Comparison of ENCODE assay signal across 8 cellular contexts in genomic region chr15:69462493-69463181, GRCh38. TPM values are rescaled to one million over a fixed set of nuclear protein-coding genes. Genes with fewer than 3 reads are reported as not detected.
DNase-seq lines count a peak whose midpoint lies in the region; ATAC-seq lines count a peak whose summit lies in the region.

No MANE protein-coding gene starts in this region.

- H3K27me3 Mint-ChIP-seq in activated CD4-positive, alpha-beta T cell treated with anti-CD3 and anti-CD28 coated beads, Interleukin-2, amount 10 ng/mL, durations not matched to agents 7 days and 5 days, result peaks cover 11% of the 10 kb centered on the region

- no peaks in the 10 kb centered on the region for H3K9me3 Mint-ChIP-seq in activated CD4-positive, alpha-beta T cell treated with anti-CD3 and anti-CD28 coated beads, Interleukin-2, amount 10 ng/mL, durations not matched to agents 7 days and 5 days

- CTCF ChIA-PET in activated CD4-positive, alpha-beta T cell treated with anti-CD3 and anti-CD28 coated beads, Interleukin-2, amount 10 ng/mL, durations not matched to agents 7 days and 5 days (lab: Charles Lee), result interaction anchor here (0.6 to 2.2 kb wide), 31 partner anchors 9 to 1704 kb away, joined by 3 to 48 read pairs (median 4); partner anchors contain the start of genes KIF23, RPLP1 and TLE3

- peaks cover 3% of the 10 kb centered on the region for H3K36me3 Mint-ChIP-seq in activated CD4-positive, alpha-beta T cell treated with anti-CD3 and anti-CD28 coated beads, Interleukin-2, amount 10 ng/mL, durations not matched to agents 7 days and 5 days (ENCODE audit: low read depth)

- H3K4me3 Mint-ChIP-seq in activated CD4-positive, alpha-beta T cell treated with anti-CD3 and anti-CD28 coated beads, Interleukin-2, amount 10 ng/mL, durations not matched to agents 7 days and 5 days, result peak overlapping the region; percentile 81

- peak overlapping the region; percentile 90 for H3K27ac Mint-ChIP-seq in activated CD4-positive, alpha-beta T cell treated with anti-CD3 and anti-CD28 coated beads, Interleukin-2, amount 10 ng/mL, durations not matched to agents 7 days and 5 days

- H3K4me1 Mint-ChIP-seq in activated CD4-positive, alpha-beta T cell treated with anti-CD3 and anti-CD28 coated beads, Interleukin-2, amount 10 ng/mL, durations not matched to agents 7 days and 5 days, result peaks cover 27% of the 10 kb centered on the region

- POLR2A ChIA-PET in activated CD4-positive, alpha-beta T cell treated with anti-CD3 and anti-CD28 coated beads, Interleukin-2, amount 10 ng/mL, durations not matched to agents 7 days and 5 days (lab: Charles Lee), result interaction anchor here (2.2 kb wide), 1 partner anchor 10 kb away, joined by 29 read pairs; the partner anchor contains the start of gene RPLP1

- DNase-seq in C1 segment of cervical spinal cord (lab: John Stamatoyannopoulos, UW), result peak; percentile 54 to 97 (median 92)
- peak; percentile 91 for DNase-seq in NCI-H526 treated with DMSO at 0.1 percent for 48 hours (lab: John Stamatoyannopoulos, UW)
- DNase-seq in activated CD4-positive, alpha-beta T cell treated with anti-CD3 and anti-CD28 coated beads, Interleukin-2, amount 10 ng/mL, durations not matched to agents 7 days and 5 days, result peak; percentile 91
- peak; percentile 98 for DNase-seq in dedifferentiated amniotic fluid mesenchymal stem cell (ENCODE audit: extremely low spot score)
- peak; percentile 98 for DNase-seq in left kidney (ENCODE audit: low read depth, low spot score)
- DNase-seq in stimulated activated CD4-positive, alpha-beta T cell treated with anti-CD3 and anti-CD28 coated beads, Interleukin-1b, Interleukin-23, amount 100 ng/mL, for 48 hours, result peak; percentile 92

- ATAC-seq in GM19324 (IDR thresholded peaks at IDR 0.05; ENCODE audit: low FRiP score, unreplicated experiment) (peak; percentile 91), HG03520 (IDR thresholded peaks at IDR 0.05; ENCODE audit: unreplicated experiment) (peak; percentile 67)

RNA-seq across cellular contexts. Expression of gene RPLP1, which starts 10.0 kb away (rescaled TPM):
- total RNA-seq in activated CD4-positive, alpha-beta T cell treated with anti-CD3 and anti-CD28 coated beads, Interleukin-2, amount 10 ng/mL, durations not matched to agents 7 days and 5 days, result 1,000 to 10,000 TPM; 1,548 to 1,738 TPM

RNA-seq across cellular contexts. Expression of gene KIF23, which starts 48.5 kb away (rescaled TPM):
- total RNA-seq in activated CD4-positive, alpha-beta T cell treated with anti-CD3 and anti-CD28 coated beads, Interleukin-2, amount 10 ng/mL, durations not matched to agents 7 days and 5 days, result 10 to 100 TPM; 77.8 to 93.1 TPM

Comparison
In these comparisons a context has a peak if more than half of its experiments do, and no peak if none do; other contexts are left out.
1. Peak in every context shown above with its lines: DNase-seq and ATAC-seq.